ENCODE assay signal across 16 cellular contexts in genomic region chr18:24987933-24988840, GRCh38.
DNase-seq lines count a peak whose midpoint lies in the region; ATAC-seq and TF ChIP-seq lines count a peak whose summit lies in the region.
"Had no signal": no experiment of that assay in that cellular context is flagged by ENCODE, and none has a peak within 500 bp of the region (broad histone marks: within the 10 kb centered on the region; RNA-seq: fewer than 3 reads in every experiment).

No MANE protein-coding gene starts in this region.

- peak overlapping the region; percentile 54 for H3K4me2 ChIP-seq in GM23248 (ENCODE audit: unreplicated experiment)

- no peaks in the 10 kb centered on the region for H4K20me1 ChIP-seq in GM23248 (ENCODE audit: insufficient read depth)

- no peaks in the 10 kb centered on the region for H3K9me3 ChIP-seq in GM23248 (ENCODE audit: low read depth)
- H3K9me3 ChIP-seq: MG63 had no signal

- ATAC-seq in WTC11 (peak; percentile 38), left cardiac atrium (peak; percentile 57 to 61), omental fat pad (ENCODE audit: low FRiP score) (no peak), HG02885 (IDR thresholded peaks at IDR 0.05; ENCODE audit: poor library complexity, unreplicated experiment) (no peak)

- H3F3A ChIP-seq in GM23248 (ENCODE audit: insufficient read depth), result peaks cover 19% of the 10 kb centered on the region

- H3K9me3 Mint-ChIP-seq in WTC11 (peaks cover 8% of the 10 kb centered on the region), osteocyte (ENCODE audit: unreplicated experiment) (no peaks in the 10 kb centered on the region)

- POLR2A ChIA-PET in WTC11 (lab: Charles Lee), result no interaction called here

- DNase-seq in GM23248, result peak; percentile 18
- DNase-seq in WTC11 (ENCODE audit: low spot score), result no peak
- peak; percentile 50 for DNase-seq in left cardiac atrium
- DNase-seq in osteocyte (ENCODE audit: extremely low spot score, unreplicated experiment), result no peak
- DNase-seq in omental fat pad (ENCODE audit: low spot score), result no peak
- DNase-seq in OCI-M1 (lab: John Stamatoyannopoulos, UW), result no peak
- no peak for DNase-seq in activated CD4-positive, CD25-positive, alpha-beta regulatory T cell (lab: John Stamatoyannopoulos, UW)
- DNase-seq: ACHN; activated T-cell treated with anti-CD3 and anti-CD28 coated beads, Interleukin-2, amount 50 U/mL, for 1 hour; GF-D8; naive B cell; NCI-H2171 treated with DMSO at 0.1 percent for 48 hours; NK-92 treated with Interleukin-12 subunit alpha and Interleukin-12 subunit beta, amount 100 ng/mL, for 24 hours had no signal

- WGBS in GM23248 (ENCODE audit: low coverage in 1 of 2, low lambda C conversion rate in 2 of 2, missing lambda C conversion rate in 2 of 2), 2 experiments, result 26 to 27% methylated on average over 8 of the region's 8 CpGs

- in situ Hi-C loops in GM23248 (cut with MboI), result no loop called here

- CTCF ChIA-PET in WTC11 (lab: Charles Lee), result no interaction called here

- H3K4me1 ChIP-seq in GM23248 (ENCODE audit: insufficient read depth), result peaks cover 20% of the 10 kb centered on the region

- H3K27ac Mint-ChIP-seq in WTC11 (no peak overlapping the region), osteocyte (ENCODE audit: unreplicated experiment) (peak overlapping the region; percentile 75)

- TF ChIP-seq CTCF in WTC11 (IDR thresholded peaks at IDR 0.05) (no peak), osteocyte (IDR thresholded peaks at IDR 0.05) (no peak), omental fat pad (IDR thresholded peaks at IDR 0.05) (no peak)

- H3K9me2 ChIP-seq in GM23248 (ENCODE audit: insufficient read depth), result no peaks in the 10 kb centered on the region

- peaks cover 4% of the 10 kb centered on the region; the same call in 1 of the 2 replicates for H3K27me3 Mint-ChIP-seq in WTC11 (ENCODE audit: low read depth)
- H3K27me3 Mint-ChIP-seq in osteocyte (ENCODE audit: unreplicated experiment), result no peaks in the 10 kb centered on the region

- H3K4me3 Mint-ChIP-seq in WTC11 (no peak overlapping the region), osteocyte (ENCODE audit: unreplicated experiment) (no peak overlapping the region)
- H3K4me3 Mint-ChIP-seq: naive B cell had no signal

- H3K4me1 Mint-ChIP-seq in WTC11 (peaks cover 52% of the 10 kb centered on the region), osteocyte (ENCODE audit: unreplicated experiment) (peaks cover 32% of the 10 kb centered on the region)

- no peaks in the 10 kb centered on the region for H3K36me3 ChIP-seq in GM23248 (ENCODE audit: low read depth)
- H3K36me3 ChIP-seq: MG63 had no signal

- no peak overlapping the region for H3K9ac ChIP-seq in GM23248

- intact Hi-C loops in left cardiac atrium (cut with DNase I), result loop anchor here in 1 of 2 donors (5.0 to 10.0 kb wide), 2 partner anchors 247 to 364 kb away; partner anchors contain the start of gene ZNF521

- peak overlapping the region; percentile 36 for H3K4me3 ChIP-seq in GM23248
- H3K4me3 ChIP-seq: MG63 had no signal

- 0 out of 2 replicates have a peak overlapping the region, but pooled peaks have one; percentile 19 for H3K27ac ChIP-seq in GM23248
- H3K27ac ChIP-seq: HL-60 had no signal

- H3K36me3 Mint-ChIP-seq in WTC11, result no peaks in the 10 kb centered on the region; the same call in 1 of the 2 replicates
- no peaks in the 10 kb centered on the region for H3K36me3 Mint-ChIP-seq in osteocyte (ENCODE audit: unreplicated experiment)
- H3K36me3 Mint-ChIP-seq: naive B cell had no signal

- H3K27me3 ChIP-seq in GM23248 (replicated peaks; ENCODE audit: insufficient read depth), result no peaks in the 10 kb centered on the region
- H3K27me3 ChIP-seq: MG63 had no signal

- H3K79me2 ChIP-seq in GM23248 (ENCODE audit: insufficient read depth), result no peaks in the 10 kb centered on the region

- H2AFZ ChIP-seq in GM23248, result peak overlapping the region; percentile 20

TF ChIP-seq in WTC11, 78 proteins besides CTCF, POLR2A, EP300 and RAD21:
- TF ChIP-seq ZNF423 (CRISPR knock-in tag; IDR thresholded peaks at IDR 0.05), result no peak

Comparison
In these comparisons a context has a peak if more than half of its experiments do, and no peak if none do; other contexts are left out.
1. DNase-seq: peak in GM23248 (single experiment) and left cardiac atrium (single experiment); none in WTC11 (single experiment), osteocyte (single experiment), omental fat pad (single experiment), OCI-M1 (single experiment) and activated CD4-positive, CD25-positive, alpha-beta regulatory T cell (0 of 4).
2. ATAC-seq: peak in WTC11 (single experiment) and left cardiac atrium (2 of 2); none in omental fat pad (single experiment) and HG02885 (single experiment).